ENCODE assay signal across 21 cellular contexts in the genomic region with DNA sequence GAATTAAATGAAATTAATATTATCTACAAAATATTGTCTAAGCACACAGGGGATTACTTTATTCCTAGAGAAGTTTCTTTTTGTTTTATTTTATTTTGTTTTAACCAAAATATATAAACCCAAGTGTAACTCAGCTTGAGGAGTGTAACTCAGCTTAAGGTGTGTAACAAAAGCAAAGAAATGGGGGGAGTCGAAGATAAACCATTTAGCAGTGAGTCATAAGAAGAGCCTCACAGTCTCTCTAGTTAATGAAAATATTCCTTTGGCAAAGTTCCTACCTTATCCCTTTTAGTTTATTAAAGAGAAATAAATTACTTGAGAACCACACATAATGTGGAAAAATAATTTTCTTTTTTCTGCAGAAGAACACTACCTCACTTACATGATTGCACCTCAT.
DNase-seq lines count a peak whose midpoint lies in the region; ATAC-seq and TF ChIP-seq lines count a peak whose summit lies in the region.
"Had no signal": no experiment of that assay in that cellular context is flagged by ENCODE, and none has a peak within 500 bp of the region (broad histone marks: within the 10 kb centered on the region; RNA-seq: fewer than 3 reads in every experiment).

No MANE protein-coding gene starts in this region.

- H3K9me3 Mint-ChIP-seq in MCF 10A (ENCODE audit: unreplicated experiment) (no peaks in the 10 kb centered on the region), mesothelial cell of epicardium (peaks cover 14% of the 10 kb centered on the region)

- H2AFZ ChIP-seq in mammary epithelial cell (ENCODE audit: low read depth, low read length): no peak overlapping the region

- TF ChIP-seq CTCF in MCF 10A (IDR thresholded peaks at IDR 0.05; ENCODE audit: unreplicated experiment): no peak
- no peak for TF ChIP-seq CTCF in mammary epithelial cell (conservative IDR thresholded peaks at IDR 0.05 in 1 of 2, IDR thresholded peaks at IDR 0.05 in 1 of 2; ENCODE audit: extremely low read depth in 1 of 2, insufficient read depth in 1 of 2, low read depth in 1 of 2, low read length in 2 of 2)
- no peak for TF ChIP-seq CTCF in fibroblast of villous mesenchyme (IDR thresholded peaks at IDR 0.05; ENCODE audit: insufficient read depth, low read depth, low read length)
- TF ChIP-seq CTCF in mesothelial cell of epicardium (IDR thresholded peaks at IDR 0.05; ENCODE audit: unreplicated experiment): no peak

- no peaks in the 10 kb centered on the region for H3K27me3 Mint-ChIP-seq in MCF 10A (ENCODE audit: insufficient read depth, unreplicated experiment)
- no peaks in the 10 kb centered on the region for H3K27me3 Mint-ChIP-seq in mesothelial cell of epicardium (ENCODE audit: low read depth)
- no peaks in the 10 kb centered on the region for H3K27me3 Mint-ChIP-seq in T-helper 17 cell
- H3K27me3 Mint-ChIP-seq: B cell had no signal

- H3K36me3 ChIP-seq in mammary epithelial cell (ENCODE audit: insufficient read depth, low read length): no peaks in the 10 kb centered on the region
- H3K36me3 ChIP-seq: BLaER1 treated with 17β-estradiol and CSF1 and Interleukin-3, amounts not matched to agents 10 nM and 100 nM had no signal

- no peak overlapping the region for H3K27ac ChIP-seq in mammary epithelial cell (ENCODE audit: insufficient read depth, low read depth, low read length)
- H3K27ac ChIP-seq: BLaER1 treated with 17β-estradiol and CSF1 and Interleukin-3, amounts not matched to agents 10 nM and 100 nM had no signal

- no peaks in the 10 kb centered on the region for H4K20me1 ChIP-seq in mammary epithelial cell (ENCODE audit: insufficient read depth, low read length)
- H4K20me1 ChIP-seq: BLaER1 treated with 17β-estradiol and CSF1 and Interleukin-3, amounts not matched to agents 10 nM and 100 nM had no signal

- no peak for ATAC-seq in T-helper 17 cell
- ATAC-seq: CD8-positive, alpha-beta T cell; HCT116; HepG2 had no signal

- H3K4me3 Mint-ChIP-seq in MCF 10A (ENCODE audit: unreplicated experiment) (no peak overlapping the region), mesothelial cell of epicardium (no peak overlapping the region), T-helper 17 cell (no peak overlapping the region)
- H3K4me3 Mint-ChIP-seq: B cell; CD8-positive, alpha-beta T cell; HFFc6 had no signal

- no peaks in the 10 kb centered on the region for H3K27me3 ChIP-seq in mammary epithelial cell (ENCODE audit: insufficient read depth, low read length)
- H3K27me3 ChIP-seq: BLaER1 treated with 17β-estradiol and CSF1 and Interleukin-3, amounts not matched to agents 10 nM and 100 nM had no signal

- intact Hi-C loops in MCF 10A (cut with micrococcal nuclease): no loop called here
- intact Hi-C loops in mammary epithelial cell (cut with micrococcal nuclease): no loop called here

- H3K27ac Mint-ChIP-seq in MCF 10A (ENCODE audit: low read depth, unreplicated experiment): no peak overlapping the region
- peak overlapping the region; percentile 72 for H3K27ac Mint-ChIP-seq in mesothelial cell of epicardium
- H3K27ac Mint-ChIP-seq in T-helper 17 cell: no peak overlapping the region
- H3K27ac Mint-ChIP-seq: B cell; CD8-positive, alpha-beta T cell; HFFc6 had no signal

- in situ Hi-C loops in mammary epithelial cell (cut with MboI; ENCODE audit: low sequenced_read_pairs in 2 of 2): no loop called here

- no TSS peak for BruUV-seq in MCF 10A (replicated peaks; lab: Mats Ljungman, UMichigan)
- no TSS peak for BruUV-seq in mammary epithelial cell (replicated peaks; lab: Mats Ljungman, UMichigan)

- POLR2A ChIA-PET in MCF 10A (lab: Yijun Ruan, JAX): no interaction called here

- H3K4me3 ChIP-seq in mammary epithelial cell (replicated peaks in 1 of 3; ENCODE audit: insufficient read depth in 1 of 3, low read depth in 2 of 3, low read length in 3 of 3) (no peak overlapping the region), fibroblast of villous mesenchyme (ENCODE audit: low read depth, low read length) (no peak overlapping the region)
- H3K4me3 ChIP-seq: BLaER1 treated with 17β-estradiol and CSF1 and Interleukin-3, amounts not matched to agents 10 nM and 100 nM; GM12878 had no signal

- 43% methylated on average over 1 of the region's 1 CpG for WGBS in mammary epithelial cell (ENCODE audit: low coverage, missing lambda C conversion rate)

- H3K79me2 ChIP-seq in mammary epithelial cell (ENCODE audit: insufficient read depth, low read length): no peaks in the 10 kb centered on the region

- dilution Hi-C loops in mammary epithelial cell (cut with HindIII; ENCODE audit: low sequenced_read_pairs): no loop called here

- peaks cover 6% of the 10 kb centered on the region for H3K4me1 ChIP-seq in mammary epithelial cell (ENCODE audit: insufficient read depth, low read length)
- H3K4me1 ChIP-seq: BLaER1 treated with 17β-estradiol and CSF1 and Interleukin-3, amounts not matched to agents 10 nM and 100 nM had no signal

- H3K36me3 Mint-ChIP-seq in MCF 10A (ENCODE audit: insufficient read depth, unreplicated experiment): peaks cover 3% of the 10 kb centered on the region
- H3K36me3 Mint-ChIP-seq in mesothelial cell of epicardium: peaks cover 3% of the 10 kb centered on the region
- no peaks in the 10 kb centered on the region for H3K36me3 Mint-ChIP-seq in T-helper 17 cell (ENCODE audit: low read depth)
- H3K36me3 Mint-ChIP-seq: CD8-positive, alpha-beta T cell had no signal

- CTCF ChIA-PET in MCF 10A (lab: Yijun Ruan, JAX) (no interaction called here), mammary epithelial cell (lab: Charles Lee; ENCODE audit: low non-redundant PET) (no interaction called here)

- H3K9me3 ChIP-seq in mammary epithelial cell (replicated peaks; ENCODE audit: insufficient read depth, low read length): no peaks in the 10 kb centered on the region
- no peaks in the 10 kb centered on the region for H3K9me3 ChIP-seq in T-helper 17 cell (ENCODE audit: control insufficient read depth, low read length, poor library complexity, severe bottlenecking)

- DNase-seq in MCF 10A (ENCODE audit: unreplicated experiment): peak; percentile 5
- DNase-seq in mammary epithelial cell: no peak
- DNase-seq in fibroblast of villous mesenchyme (ENCODE audit: low read depth): peak; percentile 2
- no peak for DNase-seq in mesothelial cell of epicardium (ENCODE audit: low spot score in 2 of 2, unreplicated experiment in 2 of 2)
- DNase-seq in T-helper 17 cell: no peak
- no peak for DNase-seq in NCI-H748 (lab: John Stamatoyannopoulos, UW; ENCODE audit: unreplicated experiment)
- DNase-seq in HuH-7 (ENCODE audit: low spot score): no peak
- DNase-seq: 8988T; Calu3; CD8-positive, alpha-beta T cell; DMS53; DND-41; EL; GOT3; H7; HFFc6 had no signal

- H3K4me1 Mint-ChIP-seq in MCF 10A (ENCODE audit: insufficient read depth, unreplicated experiment) (peaks cover 12% of the 10 kb centered on the region), mesothelial cell of epicardium (peaks cover 9% of the 10 kb centered on the region), T-helper 17 cell (no peaks in the 10 kb centered on the region)
- H3K4me1 Mint-ChIP-seq: B cell had no signal

- H3K4me2 ChIP-seq in mammary epithelial cell (ENCODE audit: insufficient read depth, low read depth, low read length): no peak overlapping the region
- H3K4me2 ChIP-seq: BLaER1 treated with 17β-estradiol and CSF1 and Interleukin-3, amounts not matched to agents 10 nM and 100 nM had no signal

- H3K9ac ChIP-seq in mammary epithelial cell (ENCODE audit: insufficient read depth, low read length): no peak overlapping the region
- H3K9ac ChIP-seq: BLaER1 treated with 17β-estradiol and CSF1 and Interleukin-3, amounts not matched to agents 10 nM and 100 nM had no signal

Comparison
In these comparisons a context has a peak if more than half of its experiments do, and no peak if none do; other contexts are left out.
1. DNase-seq: peak in MCF 10A (single experiment) and fibroblast of villous mesenchyme (single experiment); none in mammary epithelial cell (single experiment), mesothelial cell of epicardium (0 of 2), T-helper 17 cell (0 of 3), NCI-H748 (single experiment) and HuH-7 (single experiment).